ENCODE assay signal across 26 cellular contexts in genomic region chr2:211823886-211824479, GRCh38.
"Had no signal": no experiment of that assay in that cellular context is flagged by ENCODE, and none has a peak within 500 bp of the region (broad histone marks: within the 10 kb centered on the region; RNA-seq: fewer than 3 reads in every experiment).

No MANE protein-coding gene starts in this region.

- H2AFZ ChIP-seq: hepatocyte, neural progenitor cell, parathyroid adenoma had no signal

- H3K36me3 ChIP-seq: esophagus muscularis mucosa, gastroesophageal sphincter, heart left ventricle, neural progenitor cell, right atrium auricular region, sigmoid colon, stomach, thyroid gland had no signal

- DNase-seq: dermis blood vessel endothelial cell; effector memory CD4-positive, alpha-beta T cell; foreskin keratinocyte; heart left ventricle; left colon; mesenchymal stem cell; mucosa of descending colon; naive B cell; sigmoid colon; stimulated activated CD4-positive, alpha-beta T cell treated with anti-CD3 and anti-CD28 coated beads, Interleukin-2, amount 100 ng/mL, for 24 hours; stimulated activated CD4-positive, alpha-beta T cell treated with anti-CD3 and anti-CD28 coated beads, Interleukin-4, amount 100 ng/mL, for 24 hours; stimulated activated naive CD4-positive, alpha-beta T cell treated with Interleukin-2 at 50 U/mL for 16 hours; stomach; thyroid gland had no signal

- H3K9me3 ChIP-seq: mucosa of descending colon, sigmoid colon, thyroid gland had no signal

- ATAC-seq: foreskin keratinocyte; gastroesophageal sphincter; heart left ventricle; left colon; mucosa of descending colon; stimulated activated effector memory CD8-positive, alpha-beta T cell treated with anti-CD3 and anti-CD28 coated beads, Interleukin-12 subunit alpha, Interleukin-12 subunit beta, amount 100 ng/mL, for 72 hours had no signal

- H3K36me3 Mint-ChIP-seq: naive B cell; stimulated activated effector memory CD8-positive, alpha-beta T cell treated with anti-CD3 and anti-CD28 coated beads, Interleukin-12 subunit alpha, Interleukin-12 subunit beta, amount 100 ng/mL, for 72 hours had no signal

- H3K27me3 ChIP-seq: esophagus muscularis mucosa, foreskin keratinocyte, gastroesophageal sphincter, heart left ventricle, hepatocyte, neural progenitor cell, right atrium auricular region, sigmoid colon, stomach, thyroid gland had no signal

- H3K4me1 ChIP-seq: esophagus muscularis mucosa, foreskin keratinocyte, gastroesophageal sphincter, heart left ventricle, neural progenitor cell, parathyroid adenoma, right atrium auricular region, sigmoid colon, stomach, thyroid gland had no signal

- H3K4me3 ChIP-seq: coronary artery, esophagus muscularis mucosa, gastroesophageal sphincter, heart left ventricle, hepatocyte, mucosa of descending colon, neural progenitor cell, right atrium auricular region, sigmoid colon, stomach, thyroid gland had no signal

- FAIRE-seq: endothelial cell of umbilical vein had no signal

- H3K27ac ChIP-seq: coronary artery, esophagus muscularis mucosa, foreskin keratinocyte, gastroesophageal sphincter, heart left ventricle, hepatocyte, neural progenitor cell, parathyroid adenoma, right atrium auricular region, sigmoid colon, stomach, thyroid gland had no signal

- H3K27ac Mint-ChIP-seq: mesothelial cell of epicardium; naive B cell; nephron; neural progenitor cell; progenitor cell of endocrine pancreas; stimulated activated effector memory CD8-positive, alpha-beta T cell treated with anti-CD3 and anti-CD28 coated beads, Interleukin-12 subunit alpha, Interleukin-12 subunit beta, amount 100 ng/mL, for 72 hours had no signal

- H3K79me2 ChIP-seq: hepatocyte, parathyroid adenoma had no signal

- H3K4me3 Mint-ChIP-seq: mesothelial cell of epicardium; naive B cell; nephron; neural progenitor cell; stimulated activated effector memory CD8-positive, alpha-beta T cell treated with anti-CD3 and anti-CD28 coated beads, Interleukin-12 subunit alpha, Interleukin-12 subunit beta, amount 100 ng/mL, for 72 hours had no signal

- H3K9ac ChIP-seq: neural progenitor cell, parathyroid adenoma had no signal

- H3K27me3 Mint-ChIP-seq: naive B cell, progenitor cell of endocrine pancreas had no signal

- H3K4me2 ChIP-seq: hepatocyte, neural progenitor cell had no signal

- H3K4me1 Mint-ChIP-seq: mesothelial cell of epicardium; naive B cell; nephron; neural progenitor cell; stimulated activated effector memory CD8-positive, alpha-beta T cell treated with anti-CD3 and anti-CD28 coated beads, Interleukin-12 subunit alpha, Interleukin-12 subunit beta, amount 100 ng/mL, for 72 hours had no signal
